ENCODE assay signal across 13 cellular contexts in genomic region chr15:78225783-78226541, GRCh38. TPM values are rescaled to one million over a fixed set of nuclear protein-coding genes. Genes with fewer than 3 reads are reported as not detected.
A peak's percentile ranks its signal among the peaks of the same experiment; 100 is the strongest.
DNase-seq lines count a peak whose midpoint lies in the region; ATAC-seq and TF ChIP-seq lines count a peak whose summit lies in the region.
"Had no signal": no experiment of that assay in that cellular context is flagged by ENCODE, and none has a peak within 500 bp of the region (broad histone marks: within the 10 kb centered on the region; RNA-seq: fewer than 3 reads in every experiment).

No MANE protein-coding gene starts in this region.

- H3K9me2 ChIP-seq in hepatocyte (replicated peaks; ENCODE audit: insufficient read depth): no peaks in the 10 kb centered on the region

- H3K4me3 ChIP-seq in fibroblast of the aortic adventitia (ENCODE audit: low read depth, low read length): no peak overlapping the region
- no peak overlapping the region for H3K4me3 ChIP-seq in hepatocyte
- no peak overlapping the region for H3K4me3 ChIP-seq in HAP-1
- H3K4me3 ChIP-seq: prostate gland, transverse colon had no signal

- no peak overlapping the region for H3K27ac Mint-ChIP-seq in activated CD8-positive, alpha-beta T cell treated with anti-CD3 and anti-CD28 coated beads for 36 hours
- H3K27ac Mint-ChIP-seq in activated CD8-positive, alpha-beta T cell treated with anti-CD3 and anti-CD28 coated beads, Interleukin-2, amount 10 ng/mL, durations not matched to agents 7 days and 5 days: no peak overlapping the region
- H3K27ac Mint-ChIP-seq in activated CD4-positive, alpha-beta T cell treated with anti-CD3 and anti-CD28 coated beads, Interleukin-2, amount 10 ng/mL, durations not matched to agents 7 days and 5 days: no peak overlapping the region

- WGBS in hepatocyte (ENCODE audit: low lambda C conversion rate, missing lambda C conversion rate): 92% methylated on average over 3 of the region's 3 CpGs

- peaks cover 7% of the 10 kb centered on the region for H3K4me1 Mint-ChIP-seq in activated CD8-positive, alpha-beta T cell treated with anti-CD3 and anti-CD28 coated beads for 36 hours (ENCODE audit: low read depth)
- peaks cover 5% of the 10 kb centered on the region for H3K4me1 Mint-ChIP-seq in activated CD8-positive, alpha-beta T cell treated with anti-CD3 and anti-CD28 coated beads, Interleukin-2, amount 10 ng/mL, durations not matched to agents 7 days and 5 days (ENCODE audit: low read depth)
- H3K4me1 Mint-ChIP-seq in activated CD4-positive, alpha-beta T cell treated with anti-CD3 and anti-CD28 coated beads, Interleukin-2, amount 10 ng/mL, durations not matched to agents 7 days and 5 days: peaks cover 6% of the 10 kb centered on the region

- H3K9me3 ChIP-seq in hepatocyte (ENCODE audit: low read depth): no peaks in the 10 kb centered on the region
- H3K9me3 ChIP-seq in HAP-1: peaks cover 4% of the 10 kb centered on the region
- H3K9me3 ChIP-seq: prostate gland, transverse colon had no signal

- no peaks in the 10 kb centered on the region for H4K20me1 ChIP-seq in hepatocyte (ENCODE audit: insufficient read depth, poor library complexity, severe bottlenecking)

- no peak overlapping the region for H3K27ac ChIP-seq in hepatocyte
- H3K27ac ChIP-seq: prostate gland, transverse colon had no signal

- no peak overlapping the region for H3K4me2 ChIP-seq in hepatocyte

- H3K79me2 ChIP-seq in hepatocyte: no peaks in the 10 kb centered on the region

- CTCF ChIA-PET in activated CD8-positive, alpha-beta T cell treated with anti-CD3 and anti-CD28 coated beads for 36 hours (lab: Charles Lee): interaction anchor here (0.8 to 3.3 kb wide), 4 partner anchors 15 to 108 kb away, joined by 4 to 22 read pairs (median 17); no protein-coding TSS in a partner anchor
- CTCF ChIA-PET in activated CD8-positive, alpha-beta T cell treated with anti-CD3 and anti-CD28 coated beads, Interleukin-2, amount 10 ng/mL, durations not matched to agents 7 days and 5 days (lab: Charles Lee): interaction anchor here (3.3 to 4.8 kb wide), 2 partner anchors 14 to 30 kb away, joined by 19 to 25 read pairs; no protein-coding TSS in a partner anchor
- CTCF ChIA-PET in activated CD4-positive, alpha-beta T cell treated with anti-CD3 and anti-CD28 coated beads, Interleukin-2, amount 10 ng/mL, durations not matched to agents 7 days and 5 days (lab: Charles Lee): interaction anchor here (0.6 to 1.5 kb wide), 3 partner anchors 22 to 500 kb away, joined by 3 read pairs; no protein-coding TSS in a partner anchor

- H3K36me3 Mint-ChIP-seq in activated CD8-positive, alpha-beta T cell treated with anti-CD3 and anti-CD28 coated beads for 36 hours (ENCODE audit: low read depth): no peaks in the 10 kb centered on the region
- H3K36me3 Mint-ChIP-seq in activated CD8-positive, alpha-beta T cell treated with anti-CD3 and anti-CD28 coated beads, Interleukin-2, amount 10 ng/mL, durations not matched to agents 7 days and 5 days (ENCODE audit: low read depth): no peaks in the 10 kb centered on the region
- H3K36me3 Mint-ChIP-seq in activated CD4-positive, alpha-beta T cell treated with anti-CD3 and anti-CD28 coated beads, Interleukin-2, amount 10 ng/mL, durations not matched to agents 7 days and 5 days (ENCODE audit: low read depth): no peaks in the 10 kb centered on the region

- H3K4me1 ChIP-seq in hepatocyte (ENCODE audit: insufficient read depth) (peaks cover 3% of the 10 kb centered on the region), HAP-1 (no peaks in the 10 kb centered on the region)
- H3K4me1 ChIP-seq: transverse colon had no signal

- H3K36me3 ChIP-seq in hepatocyte (replicated peaks; ENCODE audit: insufficient read depth, low read depth): no peaks in the 10 kb centered on the region
- no peaks in the 10 kb centered on the region for H3K36me3 ChIP-seq in HAP-1 (replicated peaks)
- H3K36me3 ChIP-seq: prostate gland, transverse colon had no signal

- ATAC-seq in activated CD8-positive, alpha-beta T cell treated with anti-CD3 and anti-CD28 coated beads for 36 hours: peak; percentile 78
- no peak for ATAC-seq in activated CD8-positive, alpha-beta T cell treated with anti-CD3 and anti-CD28 coated beads, Interleukin-2, amount 10 ng/mL, durations not matched to agents 7 days and 5 days
- ATAC-seq in GM19463 (IDR thresholded peaks at IDR 0.05; ENCODE audit: unreplicated experiment): peak; percentile 74

- intact Hi-C loops in activated CD8-positive, alpha-beta T cell treated with anti-CD3 and anti-CD28 coated beads for 36 hours (cut with micrococcal nuclease): no loop called here

- TF ChIP-seq CTCF in activated CD8-positive, alpha-beta T cell treated with anti-CD3 and anti-CD28 coated beads for 36 hours (IDR thresholded peaks at IDR 0.05): no peak
- TF ChIP-seq CTCF in fibroblast of the aortic adventitia (IDR thresholded peaks at IDR 0.05; ENCODE audit: insufficient read depth, low read length): no peak
- no peak for TF ChIP-seq CTCF in hepatocyte (IDR thresholded peaks at IDR 0.05; ENCODE audit: poor library complexity)

- DNase-seq in activated CD8-positive, alpha-beta T cell treated with anti-CD3 and anti-CD28 coated beads for 36 hours: no peak
- no peak for DNase-seq in activated CD8-positive, alpha-beta T cell treated with anti-CD3 and anti-CD28 coated beads, Interleukin-2, amount 10 ng/mL, durations not matched to agents 7 days and 5 days
- DNase-seq in HT1080 (ENCODE audit: low read depth) (peak; percentile 49), fibroblast of the aortic adventitia (ENCODE audit: low read depth) (peak; percentile 13), hepatocyte (ENCODE audit: low spot score) (no peak), HAP-1 (ENCODE audit: low spot score in 2 of 2) (no peak)
- no peak for DNase-seq in activated CD4-positive, alpha-beta T cell treated with anti-CD3 and anti-CD28 coated beads, Interleukin-2, amount 10 ng/mL, durations not matched to agents 7 days and 5 days
- DNase-seq: activated gamma-delta T cell, caudate nucleus, NCI-H1092 treated with DMSO at 0.1 percent for 48 hours, transverse colon had no signal

- no peaks in the 10 kb centered on the region for H3K9me3 Mint-ChIP-seq in activated CD8-positive, alpha-beta T cell treated with anti-CD3 and anti-CD28 coated beads for 36 hours
- no peaks in the 10 kb centered on the region for H3K9me3 Mint-ChIP-seq in activated CD8-positive, alpha-beta T cell treated with anti-CD3 and anti-CD28 coated beads, Interleukin-2, amount 10 ng/mL, durations not matched to agents 7 days and 5 days (ENCODE audit: insufficient read depth)
- no peaks in the 10 kb centered on the region for H3K9me3 Mint-ChIP-seq in activated CD4-positive, alpha-beta T cell treated with anti-CD3 and anti-CD28 coated beads, Interleukin-2, amount 10 ng/mL, durations not matched to agents 7 days and 5 days

- in situ Hi-C loops in HAP-1 (cut with MboI; ENCODE audit: low sequenced_read_pairs): no loop called here

- H3K27me3 Mint-ChIP-seq in activated CD8-positive, alpha-beta T cell treated with anti-CD3 and anti-CD28 coated beads for 36 hours: no peaks in the 10 kb centered on the region
- peaks cover 4% of the 10 kb centered on the region for H3K27me3 Mint-ChIP-seq in activated CD8-positive, alpha-beta T cell treated with anti-CD3 and anti-CD28 coated beads, Interleukin-2, amount 10 ng/mL, durations not matched to agents 7 days and 5 days (ENCODE audit: low read depth)
- peaks cover 3% of the 10 kb centered on the region for H3K27me3 Mint-ChIP-seq in activated CD4-positive, alpha-beta T cell treated with anti-CD3 and anti-CD28 coated beads, Interleukin-2, amount 10 ng/mL, durations not matched to agents 7 days and 5 days

- H3K4me3 Mint-ChIP-seq in activated CD8-positive, alpha-beta T cell treated with anti-CD3 and anti-CD28 coated beads for 36 hours: no peak overlapping the region
- H3K4me3 Mint-ChIP-seq in activated CD8-positive, alpha-beta T cell treated with anti-CD3 and anti-CD28 coated beads, Interleukin-2, amount 10 ng/mL, durations not matched to agents 7 days and 5 days: no peak overlapping the region
- no peak overlapping the region for H3K4me3 Mint-ChIP-seq in activated CD4-positive, alpha-beta T cell treated with anti-CD3 and anti-CD28 coated beads, Interleukin-2, amount 10 ng/mL, durations not matched to agents 7 days and 5 days

- POLR2A ChIA-PET in activated CD8-positive, alpha-beta T cell treated with anti-CD3 and anti-CD28 coated beads for 36 hours (lab: Charles Lee): interaction anchor here (1.3 kb wide), 1 partner anchor 39 kb away, joined by 3 read pairs; the partner anchor contains the start of gene DNAJA4
- POLR2A ChIA-PET in activated CD8-positive, alpha-beta T cell treated with anti-CD3 and anti-CD28 coated beads, Interleukin-2, amount 10 ng/mL, durations not matched to agents 7 days and 5 days (lab: Charles Lee): no interaction called here
- POLR2A ChIA-PET in activated CD4-positive, alpha-beta T cell treated with anti-CD3 and anti-CD28 coated beads, Interleukin-2, amount 10 ng/mL, durations not matched to agents 7 days and 5 days (lab: Charles Lee): no interaction called here

- no peak overlapping the region for H2AFZ ChIP-seq in hepatocyte

- H3K27me3 ChIP-seq in hepatocyte (no peaks in the 10 kb centered on the region), HAP-1 (ENCODE audit: low read depth) (0 out of 2 replicates have a peak, but pooled peaks cover 3% of the 10 kb centered on the region)
- H3K27me3 ChIP-seq: transverse colon had no signal

RNA-seq across cellular contexts. Expression of gene ACSBG1, which starts 8.4 kb away (rescaled TPM):
- under 1 TPM in 1 of 2 experiments, not detected in 1; 0.18 TPM for total RNA-seq in activated CD8-positive, alpha-beta T cell treated with anti-CD3 and anti-CD28 coated beads for 36 hours
- under 1 TPM; 0.66 to 0.81 TPM for total RNA-seq in activated CD8-positive, alpha-beta T cell treated with anti-CD3 and anti-CD28 coated beads, Interleukin-2, amount 10 ng/mL, durations not matched to agents 7 days and 5 days
- 0.20 and 0.24 TPM in 2 replicates for total RNA-seq in HT1080 (2014; rRNA removed; shearing (Covaris generic))
- 0.05 and 0.08 TPM in 2 replicates for polyA plus RNA-seq in HT1080 (2015; cell fraction: cytosol; rRNA removed)
- polyA plus RNA-seq in HT1080 (2015; cell fraction: nucleus; rRNA removed): 0.41 TPM in 1 of 2 replicates, not detected in the other
- under 0.01 TPM in 1 of 2 replicates, not detected in the other for total RNA-seq in fibroblast of the aortic adventitia (ENCODE audit: low replicate concordance)
- total RNA-seq in hepatocyte: 0.08 and 0.93 TPM in 2 replicates
- 0.10 and 0.47 TPM in 2 replicates for polyA plus RNA-seq in hepatocyte
- total RNA-seq in activated CD4-positive, alpha-beta T cell treated with anti-CD3 and anti-CD28 coated beads, Interleukin-2, amount 10 ng/mL, durations not matched to agents 7 days and 5 days: not detected

RNA-seq across cellular contexts. Expression of gene DNAJA4, which starts 38.4 kb away (rescaled TPM):
- total RNA-seq in activated CD8-positive, alpha-beta T cell treated with anti-CD3 and anti-CD28 coated beads for 36 hours: 10 to 100 TPM; 38.1 to 38.8 TPM
- total RNA-seq in activated CD8-positive, alpha-beta T cell treated with anti-CD3 and anti-CD28 coated beads, Interleukin-2, amount 10 ng/mL, durations not matched to agents 7 days and 5 days: 10 to 100 TPM; 29.7 TPM
- total RNA-seq in HT1080 (2014; rRNA removed; shearing (Covaris generic)): not detected in 2 replicates
- polyA plus RNA-seq in HT1080 (2015; cell fraction: cytosol; rRNA removed): not detected in 2 replicates
- not detected in 2 replicates for polyA plus RNA-seq in HT1080 (2015; cell fraction: nucleus; rRNA removed)
- total RNA-seq in fibroblast of the aortic adventitia (ENCODE audit: low replicate concordance) (0.65 and 2.3 TPM in 2 replicates), hepatocyte (3.2 and 3.6 TPM in 2 replicates)
- polyA plus RNA-seq in hepatocyte: 2.8 and 4.0 TPM in 2 replicates
- 10 to 100 TPM; 28.5 to 31.2 TPM for total RNA-seq in activated CD4-positive, alpha-beta T cell treated with anti-CD3 and anti-CD28 coated beads, Interleukin-2, amount 10 ng/mL, durations not matched to agents 7 days and 5 days

Comparison
In these comparisons a context has a peak if more than half of its experiments do, and no peak if none do; other contexts are left out.
1. DNase-seq: peak in HT1080 (single experiment) and fibroblast of the aortic adventitia (single experiment); none in activated CD8-positive, alpha-beta T cell treated with anti-CD3 and anti-CD28 coated beads for 36 hours (single experiment), activated CD8-positive, alpha-beta T cell treated with anti-CD3 and anti-CD28 coated beads, Interleukin-2, amount 10 ng/mL, durations not matched to agents 7 days and 5 days (single experiment), hepatocyte (single experiment), HAP-1 (0 of 2) and activated CD4-positive, alpha-beta T cell treated with anti-CD3 and anti-CD28 coated beads, Interleukin-2, amount 10 ng/mL, durations not matched to agents 7 days and 5 days (single experiment).